In genomic region chr17:82269882-82270500, GRCh38 we compare ENCODE assay signal across 13 cellular contexts. TPM values are rescaled to one million over a fixed set of nuclear protein-coding genes. Genes with fewer than 3 reads are reported as not detected.
DNase-seq lines count a peak whose midpoint lies in the region; ATAC-seq, FAIRE-seq and TF ChIP-seq lines count a peak whose summit lies in the region.
"Had no signal": no experiment of that assay in that cellular context is flagged by ENCODE, and none has a peak within 500 bp of the region (broad histone marks: within the 10 kb centered on the region; RNA-seq: fewer than 3 reads in every experiment).

No MANE protein-coding gene starts in this region.

- H3K9me3 ChIP-seq in astrocyte (ENCODE audit: insufficient read depth, low read depth, low read length) (no peaks in the 10 kb centered on the region), mucosa of rectum (ENCODE audit: control insufficient read depth in 2 of 2, low read length in 2 of 2) (no peaks in the 10 kb centered on the region), tibial artery (no peaks in the 10 kb centered on the region)

- peak overlapping the region; percentile 94 for H3K27ac Mint-ChIP-seq in activated T-cell treated with anti-CD3 and anti-CD28 coated beads, Interleukin-2, amount 50 U/mL, for 24 hours
- peak overlapping the region; percentile 77 for H3K27ac Mint-ChIP-seq in astrocyte (ENCODE audit: unreplicated experiment)

- no peaks in the 10 kb centered on the region for H3K9me3 Mint-ChIP-seq in activated T-cell treated with anti-CD3 and anti-CD28 coated beads, Interleukin-2, amount 50 U/mL, for 24 hours
- no peaks in the 10 kb centered on the region for H3K9me3 Mint-ChIP-seq in astrocyte (ENCODE audit: unreplicated experiment)

- H3K36me3 Mint-ChIP-seq in activated T-cell treated with anti-CD3 and anti-CD28 coated beads, Interleukin-2, amount 50 U/mL, for 24 hours (ENCODE audit: low read depth) = peaks cover 78% of the 10 kb centered on the region
- H3K36me3 Mint-ChIP-seq in astrocyte (ENCODE audit: low read depth, unreplicated experiment) = peaks cover 19% of the 10 kb centered on the region

- no peak for DNase-seq in activated T-cell treated with anti-CD3 and anti-CD28 coated beads, Interleukin-2, amount 50 U/mL, for 24 hours
- no peak for DNase-seq in activated T-cell treated with anti-CD3 and anti-CD28 coated beads, Interleukin-2, amount 50 U/mL, for 1 hour
- no peak for DNase-seq in astrocyte (ENCODE audit: low read depth)
- no peak for DNase-seq in tibial artery
- no peak for DNase-seq in activated CD4-positive, CD25-positive, alpha-beta regulatory T cell treated with anti-CD3 and anti-CD28 coated beads, Interleukin-2, amount 50 U/mL, for 72 hours
- no peak for DNase-seq in activated CD4-positive, CD25-positive, alpha-beta regulatory T cell (lab: John Stamatoyannopoulos, UW)
- DNase-seq: activated gamma-delta T cell treated with Interleukin-2 at 50 U/mL for 16 hours, left cardiac atrium, NCI-H226, SW 1271 had no signal

- H4K20me1 ChIP-seq in astrocyte (ENCODE audit: insufficient read depth, low read length) = peaks cover 75% of the 10 kb centered on the region

- H2AFZ ChIP-seq in astrocyte (ENCODE audit: low read depth, low read length) = no peak overlapping the region

- H3K4me3 Mint-ChIP-seq in activated T-cell treated with anti-CD3 and anti-CD28 coated beads, Interleukin-2, amount 50 U/mL, for 24 hours = peak overlapping the region; percentile 93
- peak overlapping the region; percentile 77 for H3K4me3 Mint-ChIP-seq in astrocyte (ENCODE audit: unreplicated experiment)

- TF ChIP-seq CTCF in astrocyte (IDR thresholded peaks at IDR 0.05; ENCODE audit: insufficient read depth, low read depth, low read length) (no peak), tibial artery (IDR thresholded peaks at IDR 0.05) (no peak)

- ATAC-seq in HG03045 (IDR thresholded peaks at IDR 0.05; ENCODE audit: unreplicated experiment) = no peak
- ATAC-seq: left cardiac atrium, right cardiac atrium had no signal

- H3K27me3 ChIP-seq in astrocyte (ENCODE audit: insufficient read depth, low read length) = no peaks in the 10 kb centered on the region
- no peaks in the 10 kb centered on the region for H3K27me3 ChIP-seq in mucosa of rectum (ENCODE audit: control insufficient read depth in 2 of 2, insufficient read depth in 2 of 2, low read length in 2 of 2)
- H3K27me3 ChIP-seq in tibial artery = no peaks in the 10 kb centered on the region

- no peak overlapping the region for H3K27ac ChIP-seq in astrocyte (ENCODE audit: low read depth, low read length)
- peak overlapping the region; percentile 96 to 97 for H3K27ac ChIP-seq in mucosa of rectum (ENCODE audit: low read depth in 2 of 2, low read length in 2 of 2)
- peak overlapping the region; percentile 23 to 79 for H3K27ac ChIP-seq in tibial artery

- H3K4me1 ChIP-seq in astrocyte (ENCODE audit: insufficient read depth, low read length) = peaks cover 36% of the 10 kb centered on the region
- H3K4me1 ChIP-seq in mucosa of rectum (ENCODE audit: control insufficient read depth in 2 of 2, insufficient read depth in 2 of 2, low read length in 2 of 2) = peaks cover 69 to 73% of the 10 kb centered on the region in 2 donors
- peaks cover 4 to 82% (median 69%) of the 10 kb centered on the region in 4 donors for H3K4me1 ChIP-seq in tibial artery

- H3K36me3 ChIP-seq in astrocyte (ENCODE audit: insufficient read depth, low read length) (peaks cover 20% of the 10 kb centered on the region), mucosa of rectum (ENCODE audit: control insufficient read depth in 2 of 2, insufficient read depth in 2 of 2, low read length in 2 of 2) (peaks cover 34 to 36% of the 10 kb centered on the region in 2 donors), tibial artery (peaks cover 6 to 43% (median 28%) of the 10 kb centered on the region in 3 donors)

- H3K9ac ChIP-seq in astrocyte (ENCODE audit: low read length) = no peak overlapping the region
- H3K9ac ChIP-seq in mucosa of rectum (ENCODE audit: low read depth in 1 of 2, low read length in 2 of 2) = peak overlapping the region; percentile 32 to 79

- FAIRE-seq in astrocyte (lab: Jason Lieb, UNC) = no peak

- peaks cover 73% of the 10 kb centered on the region for H3K4me1 Mint-ChIP-seq in activated T-cell treated with anti-CD3 and anti-CD28 coated beads, Interleukin-2, amount 50 U/mL, for 24 hours (ENCODE audit: low read depth)
- peaks cover 50% of the 10 kb centered on the region for H3K4me1 Mint-ChIP-seq in astrocyte (ENCODE audit: low read depth, unreplicated experiment)

- intact Hi-C loops in tibial artery (cut with DNase I; ENCODE audit: low total_unique reads) = no loop called here

- H3K27me3 Mint-ChIP-seq in activated T-cell treated with anti-CD3 and anti-CD28 coated beads, Interleukin-2, amount 50 U/mL, for 24 hours = no peaks in the 10 kb centered on the region
- no peaks in the 10 kb centered on the region for H3K27me3 Mint-ChIP-seq in astrocyte (ENCODE audit: low read depth, unreplicated experiment)

- peak overlapping the region; percentile 88 for H3K4me2 ChIP-seq in astrocyte (ENCODE audit: low read length)

- H3K4me3 ChIP-seq in astrocyte (ENCODE audit: insufficient read depth, low read depth, low read length) (no peak overlapping the region), mucosa of rectum (ENCODE audit: low read length in 2 of 2) (peak overlapping the region in 1 of 2 donors; percentile 37), tibial artery (no peak overlapping the region)

- H3K79me2 ChIP-seq in astrocyte (ENCODE audit: insufficient read depth, low read length) = peaks cover 81% of the 10 kb centered on the region

RNA-seq across cellular contexts. Expression of gene CSNK1D, which starts 3.5 kb away (rescaled TPM):
- 146 and 153 TPM in 2 replicates for total RNA-seq in astrocyte

RNA-seq across cellular contexts. Expression of gene SLC16A3, which starts 41.1 kb away (rescaled TPM):
- total RNA-seq in astrocyte = 292 and 385 TPM in 2 replicates

RNA-seq across cellular contexts. Expression of gene CD7, which starts 47.4 kb away (rescaled TPM):
- total RNA-seq in astrocyte = 0.18 and 0.24 TPM in 2 replicates

RNA-seq across cellular contexts. Expression of gene CCDC57, which starts 57.3 kb away (rescaled TPM):
- total RNA-seq in astrocyte = 19.9 and 20.4 TPM in 2 replicates
